Comparison of ENCODE assay signal across 10 cellular contexts in genomic region chr1:116558140-116558549, GRCh38. TPM values are rescaled to one million over a fixed set of nuclear protein-coding genes. Genes with fewer than 3 reads are reported as not detected.
DNase-seq lines count a peak whose midpoint lies in the region; ATAC-seq and TF ChIP-seq lines count a peak whose summit lies in the region.
"Had no signal": no experiment of that assay in that cellular context is flagged by ENCODE, and none has a peak within 500 bp of the region (broad histone marks: within the 10 kb centered on the region; RNA-seq: fewer than 3 reads in every experiment).

No MANE protein-coding gene starts in this region.

- intact Hi-C loops in CD4-positive, alpha-beta memory T cell (cut with micrococcal nuclease): no loop called here
- intact Hi-C loops in MCF 10A (cut with micrococcal nuclease): no loop called here
- intact Hi-C loops in mucosa of descending colon (cut with DNase I, micrococcal nuclease): no loop called here

- DNase-seq in CD4-positive, alpha-beta memory T cell: no peak
- DNase-seq in activated naive CD8-positive, alpha-beta T cell treated with anti-CD3 and anti-CD28 coated beads, Interleukin-2, amount 50 U/mL, for 24 hours: no peak
- DNase-seq in MCF 10A (ENCODE audit: unreplicated experiment) (no peak), T-helper 9 cell (no peak), mucosa of descending colon (no peak)
- DNase-seq in effector CD8-positive, alpha-beta T cell (lab: John Stamatoyannopoulos, UW): no peak

- H3K9me3 ChIP-seq in CD4-positive, alpha-beta memory T cell (ENCODE audit: control insufficient read depth in 1 of 2, low read length in 2 of 2): no peaks in the 10 kb centered on the region
- H3K9me3 ChIP-seq in mucosa of descending colon: no peaks in the 10 kb centered on the region
- H3K9me3 ChIP-seq: right atrium auricular region had no signal

- H3K27me3 ChIP-seq in CD4-positive, alpha-beta memory T cell (ENCODE audit: insufficient read depth, low read length): no peaks in the 10 kb centered on the region
- H3K27me3 ChIP-seq: right atrium auricular region had no signal

- H3K9me3 Mint-ChIP-seq in CD4-positive, alpha-beta memory T cell: peaks cover 0 to 4% (median 0%) of the 10 kb centered on the region in 8 donors
- H3K9me3 Mint-ChIP-seq in activated naive CD8-positive, alpha-beta T cell treated with anti-CD3 and anti-CD28 coated beads, Interleukin-2, amount 50 U/mL, for 24 hours: peaks cover 8% of the 10 kb centered on the region
- no peaks in the 10 kb centered on the region for H3K9me3 Mint-ChIP-seq in MCF 10A (ENCODE audit: unreplicated experiment)

- H3K27ac ChIP-seq in CD4-positive, alpha-beta memory T cell (ENCODE audit: low read depth, low read length): peak overlapping the region; percentile 29
- H3K27ac ChIP-seq: right atrium auricular region had no signal

- BruUV-seq in MCF 10A (replicated peaks; lab: Mats Ljungman, UMichigan): no TSS peak

- H3K4me3 Mint-ChIP-seq in CD4-positive, alpha-beta memory T cell: peak overlapping the region in 3 of 8 donors; percentile 8 to 59 (median 27)
- H3K4me3 Mint-ChIP-seq in activated naive CD8-positive, alpha-beta T cell treated with anti-CD3 and anti-CD28 coated beads, Interleukin-2, amount 50 U/mL, for 24 hours: peak overlapping the region; percentile 33
- no peak overlapping the region for H3K4me3 Mint-ChIP-seq in MCF 10A (ENCODE audit: unreplicated experiment)

- POLR2A ChIA-PET in CD4-positive, alpha-beta memory T cell (lab: Charles Lee; ENCODE audit: partially characterized antibody): interaction anchor here (0.7 to 3.8 kb wide), 4 partner anchors 13 to 499 kb away, joined by 3 to 29 read pairs (median 13); partner anchors contain the start of gene CD58
- POLR2A ChIA-PET in MCF 10A (lab: Yijun Ruan, JAX): interaction anchor here (1.0 to 3.3 kb wide), 3 partner anchors 12 to 15 kb away, joined by 3 to 37 read pairs (median 6); partner anchors contain the start of gene CD58

- TF ChIP-seq CTCF in MCF 10A (IDR thresholded peaks at IDR 0.05; ENCODE audit: unreplicated experiment) (no peak), mucosa of descending colon (IDR thresholded peaks at IDR 0.05) (no peak)

- ATAC-seq in GM18873 (IDR thresholded peaks at IDR 0.05; ENCODE audit: low FRiP score, unreplicated experiment) (peak; percentile 25), HG02885 (IDR thresholded peaks at IDR 0.05; ENCODE audit: poor library complexity, unreplicated experiment) (peak; percentile 30), mucosa of descending colon (no peak)
- ATAC-seq in activated naive CD8-positive, alpha-beta T cell treated with anti-CD3 and anti-CD28 coated beads, Interleukin-2, amount 50 U/mL, for 24 hours: peak; percentile 29
- ATAC-seq: Right ventricle myocardium inferior had no signal

- peak overlapping the region; percentile 26 to 89 (median 79) for H3K27ac Mint-ChIP-seq in CD4-positive, alpha-beta memory T cell
- H3K27ac Mint-ChIP-seq in activated naive CD8-positive, alpha-beta T cell treated with anti-CD3 and anti-CD28 coated beads, Interleukin-2, amount 50 U/mL, for 24 hours: peak overlapping the region; percentile 90
- H3K27ac Mint-ChIP-seq in MCF 10A (ENCODE audit: low read depth, unreplicated experiment): no peak overlapping the region

- peaks cover 63 to 91% (median 78%) of the 10 kb centered on the region in 4 donors for H3K4me1 Mint-ChIP-seq in CD4-positive, alpha-beta memory T cell
- peaks cover 86% of the 10 kb centered on the region for H3K4me1 Mint-ChIP-seq in activated naive CD8-positive, alpha-beta T cell treated with anti-CD3 and anti-CD28 coated beads, Interleukin-2, amount 50 U/mL, for 24 hours
- peaks cover 22% of the 10 kb centered on the region for H3K4me1 Mint-ChIP-seq in MCF 10A (ENCODE audit: insufficient read depth, unreplicated experiment)

- no peak overlapping the region for H3K4me3 ChIP-seq in CD4-positive, alpha-beta memory T cell (ENCODE audit: low read length in 2 of 2)
- H3K4me3 ChIP-seq in mucosa of descending colon: no peak overlapping the region
- H3K4me3 ChIP-seq: right atrium auricular region had no signal

- CTCF ChIA-PET in CD4-positive, alpha-beta memory T cell (lab: Charles Lee; ENCODE audit: partially characterized antibody): interaction anchor here (0.9 to 2.9 kb wide), 4 partner anchors 11 to 17 kb away, joined by 3 to 15 read pairs (median 7); no protein-coding TSS in a partner anchor
- CTCF ChIA-PET in MCF 10A (lab: Yijun Ruan, JAX): interaction anchor here (1.5 to 2.9 kb wide), 3 partner anchors 11 to 419 kb away, joined by 4 to 9 read pairs (median 8); no protein-coding TSS in a partner anchor

- no peaks in the 10 kb centered on the region for H3K36me3 ChIP-seq in CD4-positive, alpha-beta memory T cell (ENCODE audit: insufficient read depth, low read length)
- H3K36me3 ChIP-seq in mucosa of descending colon (ENCODE audit: low read depth): no peaks in the 10 kb centered on the region
- H3K36me3 ChIP-seq: right atrium auricular region had no signal

- peaks cover 84% of the 10 kb centered on the region for H3K4me1 ChIP-seq in CD4-positive, alpha-beta memory T cell (ENCODE audit: insufficient read depth, low read length)
- peaks cover 16% of the 10 kb centered on the region for H3K4me1 ChIP-seq in mucosa of descending colon (ENCODE audit: low read depth)

- peaks cover 9% of the 10 kb centered on the region in 2 donors for H3K36me3 Mint-ChIP-seq in CD4-positive, alpha-beta memory T cell
- peaks cover 40% of the 10 kb centered on the region for H3K36me3 Mint-ChIP-seq in activated naive CD8-positive, alpha-beta T cell treated with anti-CD3 and anti-CD28 coated beads, Interleukin-2, amount 50 U/mL, for 24 hours (ENCODE audit: low read depth)
- H3K36me3 Mint-ChIP-seq in MCF 10A (ENCODE audit: insufficient read depth, unreplicated experiment): no peaks in the 10 kb centered on the region

- no peaks in the 10 kb centered on the region for H3K27me3 Mint-ChIP-seq in CD4-positive, alpha-beta memory T cell
- H3K27me3 Mint-ChIP-seq in activated naive CD8-positive, alpha-beta T cell treated with anti-CD3 and anti-CD28 coated beads, Interleukin-2, amount 50 U/mL, for 24 hours: no peaks in the 10 kb centered on the region
- H3K27me3 Mint-ChIP-seq in MCF 10A (ENCODE audit: insufficient read depth, unreplicated experiment): no peaks in the 10 kb centered on the region

RNA-seq across cellular contexts. Expression of gene CD58, which starts 12.7 kb away (rescaled TPM):
- total RNA-seq in CD4-positive, alpha-beta memory T cell: 10 to 100 TPM; 25.2 to 30.9 TPM
- 10 to 100 TPM; 58.2 to 61.3 TPM for polyA plus RNA-seq in CD4-positive, alpha-beta memory T cell
- total RNA-seq in MCF 10A (2022) (11.0 and 13.4 TPM in 2 replicates), mucosa of descending colon (10 to 100 TPM; 19.3 to 31.9 (median 31.0) TPM)
